ENCODE assay signal across 17 cellular contexts in genomic region chr5:110769282-110769681, GRCh38. TPM values are rescaled to one million over a fixed set of nuclear protein-coding genes. Genes with fewer than 3 reads are reported as not detected.
DNase-seq lines count a peak whose midpoint lies in the region; ATAC-seq, FAIRE-seq and TF ChIP-seq lines count a peak whose summit lies in the region.
"Had no signal": no experiment of that assay in that cellular context is flagged by ENCODE, and none has a peak within 500 bp of the region (broad histone marks: within the 10 kb centered on the region; RNA-seq: fewer than 3 reads in every experiment).

No MANE protein-coding gene starts in this region.

- no peaks in the 10 kb centered on the region for H3K4me1 ChIP-seq in spleen
- H3K4me1 ChIP-seq: BLaER1, heart left ventricle, SJCRH30, uterus had no signal

- no peak for FAIRE-seq in GM12891 (lab: Jason Lieb, UNC)

- H3K4me3 ChIP-seq in AG04449 (ENCODE audit: low read depth, low read length): no peak overlapping the region
- H3K4me3 ChIP-seq in spleen: no peak overlapping the region
- H3K4me3 ChIP-seq: BLaER1, heart left ventricle, SJCRH30, uterus had no signal

- H3K9me3 ChIP-seq in spleen: no peaks in the 10 kb centered on the region
- H3K9me3 ChIP-seq: BLaER1, SJCRH30, uterus had no signal

- TF ChIP-seq POLR2A in spleen (IDR thresholded peaks at IDR 0.05) (no peak), GM12891 (IDR thresholded peaks at IDR 0.05; ENCODE audit: low read depth, low read length) (no peak)

- WGBS in spleen, 5 donors: 52 to 78% (median 63%) methylated on average over 3 of the region's 3 CpGs

- intact Hi-C loops in spleen (cut with DNase I; ENCODE audit: low total_unique reads): no loop called here

- POLR2A ChIA-PET in AG04449 (lab: Yijun Ruan, JAX): no interaction called here
- POLR2A ChIA-PET in RWPE1 (lab: Yijun Ruan, JAX; ENCODE audit: low non-redundant PET): no interaction called here

- TF ChIP-seq CTCF in AG04449 (IDR thresholded peaks at IDR 0.05; ENCODE audit: insufficient read depth, low read length, missing control alignments) (no peak), RWPE1 (conservative IDR thresholded peaks at IDR 0.05; ENCODE audit: low read depth) (no peak), spleen (IDR thresholded peaks at IDR 0.05 in 8 of 11, conservative IDR thresholded peaks at IDR 0.05 in 3 of 11) (no peak)

- ATAC-seq in left lobe of liver: no peak
- ATAC-seq: HCT116, left ventricle myocardium superior had no signal

- peak; percentile 57 for DNase-seq in AG04449 (ENCODE audit: low read depth, low spot score)
- DNase-seq in H4 (ENCODE audit: low spot score): peak; percentile 64
- peak; percentile 92 for DNase-seq in amniotic epithelial cell (ENCODE audit: low read depth)
- DNase-seq in iris pigment epithelial cell (ENCODE audit: low read depth): peak; percentile 87
- no peak for DNase-seq in RWPE1 (ENCODE audit: low spot score)
- no peak for DNase-seq in left lobe of liver (ENCODE audit: low spot score)
- no peak for DNase-seq in spleen
- no peak for DNase-seq in GM12891 (ENCODE audit: insufficient read length, low spot score)
- DNase-seq: activated CD4-positive, CD25-positive, alpha-beta regulatory T cell; activated CD8-positive, alpha-beta memory T cell treated with anti-CD3 and anti-CD28 coated beads, Interleukin-2, amount 50 U/mL, for 48 hours; heart left ventricle; left ventricle myocardium superior; SJCRH30; stimulated activated CD4-positive, alpha-beta T cell treated with anti-CD3 and anti-CD28 coated beads, Interleukin-15, amount 100 ng/mL, for 24 hours had no signal

- no peaks in the 10 kb centered on the region for H3K27me3 ChIP-seq in spleen (replicated peaks in 1 of 7)
- H3K27me3 ChIP-seq: BLaER1, heart left ventricle, SJCRH30, uterus had no signal

- CTCF ChIA-PET in AG04449 (lab: Yijun Ruan, JAX) (interaction anchor here (4.0 kb wide), 1 partner anchor 12 kb away, joined by 25 read pairs; no protein-coding TSS in a partner anchor), RWPE1 (lab: Yijun Ruan, JAX) (no interaction called here)

- H3K27ac ChIP-seq in RWPE1 (no peak overlapping the region), spleen (no peak overlapping the region)
- H3K27ac ChIP-seq: BLaER1, heart left ventricle, SJCRH30 had no signal

- H3K36me3 ChIP-seq in spleen: peaks cover 0 to 3% (median under 1%) of the 10 kb centered on the region in 6 donors
- H3K36me3 ChIP-seq: BLaER1, SJCRH30, uterus had no signal

TF ChIP-seq in GM12891, 5 proteins besides CTCF, POLR2A, EP300 and RAD21:
- TF ChIP-seq TAF1 (IDR thresholded peaks at IDR 0.05; ENCODE audit: low read depth, low read length) (no peak), SPI1 (IDR thresholded peaks at IDR 0.05; ENCODE audit: low read depth, low read length) (no peak), PAX5 (IDR thresholded peaks at IDR 0.05; ENCODE audit: insufficient read depth, low read length, severe bottlenecking) (no peak), POU2F2 (IDR thresholded peaks at IDR 0.05; ENCODE audit: low read depth, low read length) (no peak), POLR2AphosphoS5 (IDR thresholded peaks at IDR 0.05; ENCODE audit: low read depth, low read length) (no peak)
TF ChIP-seq in GM12891: peak in this region for 0.

RNA-seq across cellular contexts. Expression of gene SLC25A46, which starts 30.5 kb away (rescaled TPM):
- total RNA-seq in H4 (2014; rRNA removed; shearing (Covaris generic)): 63.2 and 72.0 TPM in 2 replicates
- total RNA-seq in left lobe of liver (27.3 TPM), spleen (10 to 100 TPM; 33.4 to 59.7 (median 42.3) TPM)
- polyA plus RNA-seq in spleen: 10 to 100 TPM; 14.1 to 20.7 (median 14.1) TPM
- polyA plus RNA-seq in GM12891 (2012; ENCODE audit: low read depth, missing spikeins): 42.0 TPM

RNA-seq across cellular contexts. Expression of gene TMEM232, which starts 42.8 kb away (rescaled TPM):
- 0.66 and 1.7 TPM in 2 replicates for total RNA-seq in H4 (2014; rRNA removed; shearing (Covaris generic))
- total RNA-seq in left lobe of liver (1.5 TPM), spleen (1 to 10 TPM; 1.9 to 4.3 (median 3.3) TPM)
- polyA plus RNA-seq in spleen: under 1 TPM; 0.11 to 0.33 (median 0.16) TPM
- polyA plus RNA-seq in GM12891 (2012; ENCODE audit: low read depth, missing spikeins): 0.56 TPM

Comparison
In these comparisons a context has a peak if more than half of its experiments do, and no peak if none do; other contexts are left out.
1. DNase-seq: peak in AG04449 (single experiment), H4 (single experiment), amniotic epithelial cell (single experiment) and iris pigment epithelial cell (single experiment); none in RWPE1 (single experiment), left lobe of liver (single experiment), spleen (single experiment) and GM12891 (single experiment).